In genomic region chr4:57320880-57321279, GRCh38 we compare ENCODE assay signal across 15 cellular contexts.
"Had no signal": no experiment of that assay in that cellular context is flagged by ENCODE, and none has a peak within 500 bp of the region (broad histone marks: within the 10 kb centered on the region; RNA-seq: fewer than 3 reads in every experiment).

No MANE protein-coding gene starts in this region.

- H3K79me2 ChIP-seq: hepatocyte had no signal

- H3K27me3 ChIP-seq: hepatocyte, right atrium auricular region had no signal

- H3K9me3 Mint-ChIP-seq: dendritic cell treated with granulocyte-macrophage colony-stimulating factor and Interleukin-4, amounts not matched to agents 40 ng/mL and 50 ng/mL, for 4 days; memory B cell; mesothelial cell of epicardium had no signal

- H3K4me1 ChIP-seq: foreskin keratinocyte, right atrium auricular region had no signal

- H3K4me3 ChIP-seq: hepatocyte, right atrium auricular region, smooth muscle cell had no signal

- H3K27ac Mint-ChIP-seq: dendritic cell treated with granulocyte-macrophage colony-stimulating factor and Interleukin-4, amounts not matched to agents 40 ng/mL and 50 ng/mL, for 4 days; effector memory CD8-positive, alpha-beta T cell; memory B cell; mesothelial cell of epicardium; naive B cell had no signal

- FAIRE-seq: colon had no signal

- H3K4me2 ChIP-seq: hepatocyte, smooth muscle cell had no signal

- H3K27me3 Mint-ChIP-seq: dendritic cell treated with granulocyte-macrophage colony-stimulating factor and Interleukin-4, amounts not matched to agents 40 ng/mL and 50 ng/mL, for 4 days; effector memory CD8-positive, alpha-beta T cell; memory B cell had no signal

- ATAC-seq: effector memory CD8-positive, alpha-beta T cell; foreskin keratinocyte; left colon had no signal

- H3K36me3 Mint-ChIP-seq: memory B cell, mesothelial cell of epicardium, naive B cell had no signal

- H3K27ac ChIP-seq: foreskin keratinocyte, hepatocyte, right atrium auricular region had no signal

- H2AFZ ChIP-seq: hepatocyte had no signal

- DNase-seq: cerebellar nuclear complex; effector memory CD8-positive, alpha-beta T cell; left colon; naive B cell; posterior cingulate gyrus; stimulated activated CD4-positive, alpha-beta T cell treated with anti-CD3 and anti-CD28 coated beads, Interleukin-2, amount 100 ng/mL, for 48 hours; stimulated activated naive CD4-positive, alpha-beta T cell treated with Interleukin-2 at 50 U/mL for 16 hours had no signal

- H3K4me3 Mint-ChIP-seq: dendritic cell treated with granulocyte-macrophage colony-stimulating factor and Interleukin-4, amounts not matched to agents 40 ng/mL and 50 ng/mL, for 4 days; effector memory CD8-positive, alpha-beta T cell; memory B cell; mesothelial cell of epicardium; naive B cell had no signal

- H3K9me3 ChIP-seq: right atrium auricular region had no signal

- H3K36me3 ChIP-seq: right atrium auricular region had no signal

- H3K4me1 Mint-ChIP-seq: memory B cell, naive B cell had no signal
